ENCODE assay signal across 16 cellular contexts in the genomic region with DNA sequence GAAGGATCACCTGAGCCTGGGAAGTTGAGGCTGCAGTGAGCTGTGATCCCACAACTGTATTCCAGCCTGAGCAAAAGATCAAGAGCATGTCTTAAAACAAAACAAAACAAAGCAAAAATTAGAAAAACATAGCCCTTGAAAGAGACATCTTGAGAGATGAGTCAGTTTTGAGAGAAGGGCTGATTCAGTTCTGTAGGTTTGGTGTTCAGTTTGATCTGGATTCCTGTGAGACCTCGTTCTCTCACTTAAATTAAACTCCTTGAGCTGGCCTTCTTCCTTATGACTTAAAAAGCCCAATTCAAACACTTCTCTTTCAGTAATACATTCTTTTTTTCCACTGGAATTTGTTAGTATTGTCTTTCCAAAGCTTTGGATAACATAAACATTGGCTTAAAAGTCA.
A peak's percentile ranks its signal among the peaks of the same experiment; 100 is the strongest.
DNase-seq lines count a peak whose midpoint lies in the region; ATAC-seq, FAIRE-seq and TF ChIP-seq lines count a peak whose summit lies in the region.
"Had no signal": no experiment of that assay in that cellular context is flagged by ENCODE, and none has a peak within 500 bp of the region (broad histone marks: within the 10 kb centered on the region; RNA-seq: fewer than 3 reads in every experiment).

No MANE protein-coding gene starts in this region.

- H3K9me3 ChIP-seq in A549 (no peaks in the 10 kb centered on the region), tibial artery (no peaks in the 10 kb centered on the region), stomach (no peaks in the 10 kb centered on the region)
- H3K9me3 ChIP-seq: ascending aorta, left lung, psoas muscle had no signal

- in situ Hi-C loops in astrocyte of the spinal cord (cut with HindIII; ENCODE audit: low sequenced_read_pairs), result no loop called here

- H3K27ac Mint-ChIP-seq in GM23338, result no peak overlapping the region

- TF ChIP-seq EP300 in A549 (IDR thresholded peaks at IDR 0.05), result no peak
- no peak for TF ChIP-seq EP300 in stomach (IDR thresholded peaks at IDR 0.05)

- 82% methylated on average over 1 of the region's 1 CpG for WGBS in A549 (ENCODE audit: missing lambda C conversion rate)
- 68 to 91% (median 74%) methylated on average over 1 of the region's 1 CpG for WGBS in stomach, 5 donors

- TF ChIP-seq CTCF in A549 (IDR thresholded peaks at IDR 0.05) (no peak), GM23338 (conservative IDR thresholded peaks at IDR 0.05; ENCODE audit: low read depth in 2 of 2) (no peak), astrocyte of the spinal cord (IDR thresholded peaks at IDR 0.05; ENCODE audit: low read depth, low read length) (no peak), tibial artery (IDR thresholded peaks at IDR 0.05) (no peak), stomach (IDR thresholded peaks at IDR 0.05) (no peak)

- H3K9me2 ChIP-seq in GM23338 (ENCODE audit: insufficient read depth), result no peaks in the 10 kb centered on the region

- H3K27me3 ChIP-seq in GM23338 (ENCODE audit: insufficient read depth), result no peaks in the 10 kb centered on the region
- no peaks in the 10 kb centered on the region for H3K27me3 ChIP-seq in tibial artery
- no peaks in the 10 kb centered on the region for H3K27me3 ChIP-seq in stomach
- H3K27me3 ChIP-seq: ascending aorta, left lung had no signal

- H3K4me3 ChIP-seq in A549 (no peak overlapping the region), GM23338 (no peak overlapping the region), astrocyte of the spinal cord (ENCODE audit: low read depth, low read length) (no peak overlapping the region), tibial artery (no peak overlapping the region), stomach (no peak overlapping the region)
- H3K4me3 ChIP-seq: ascending aorta, left lung, psoas muscle had no signal

- peak overlapping the region; percentile 83; the same call in 1 of the 2 replicates for H2AFZ ChIP-seq in GM23338

- no peak for TF ChIP-seq RAD21 in A549 (conservative IDR thresholded peaks at IDR 0.05 in 1 of 2, IDR thresholded peaks at IDR 0.05 in 1 of 2)

- ATAC-seq in A549, result no peak
- no peak for ATAC-seq in GM23338
- no peak for ATAC-seq in GM18870 (IDR thresholded peaks at IDR 0.05; ENCODE audit: unreplicated experiment)
- ATAC-seq: left lung had no signal

- POLR2A ChIA-PET in A549 (lab: Yijun Ruan, JAX), result no interaction called here

- 0 out of 3 replicates have a peak, but pooled peaks cover 3% of the 10 kb centered on the region for H3K4me1 Mint-ChIP-seq in GM23338

- H3K27me3 Mint-ChIP-seq in GM23338 (ENCODE audit: insufficient read depth, low read depth, poor library complexity), result peaks cover 2% of the 10 kb centered on the region

- no peaks in the 10 kb centered on the region for H3K9me3 Mint-ChIP-seq in GM23338

- H3K4me2 ChIP-seq in A549 (peak overlapping the region; percentile 9; the same call in 1 of the 3 replicates), GM23338 (no peak overlapping the region)

- H3K36me3 Mint-ChIP-seq in GM23338 (ENCODE audit: low read depth), result no peaks in the 10 kb centered on the region

- DNase-seq in A549 (ENCODE audit: low read depth in 1 of 2, low spot score in 1 of 2) (no peak), GM23338 (ENCODE audit: low spot score) (no peak), astrocyte of the spinal cord (ENCODE audit: low read depth, low spot score) (peak; percentile 67), iris pigment epithelial cell (ENCODE audit: low read depth) (peak; percentile 70), tibial artery (no peak), retina (no peak), stomach (no peak)
- DNase-seq: activated gamma-delta T cell treated with Interleukin-2 at 50 U/mL for 16 hours, KG1, left lung, NCI-H1105, NCI-H82, psoas muscle had no signal

- H3K36me3 ChIP-seq in GM23338 (ENCODE audit: insufficient read depth) (no peaks in the 10 kb centered on the region), tibial artery (no peaks in the 10 kb centered on the region), stomach (no peaks in the 10 kb centered on the region)
- H3K36me3 ChIP-seq: ascending aorta, left lung had no signal

- CTCF ChIA-PET in A549 (lab: Yijun Ruan, JAX), result no interaction called here

- H3K4me1 ChIP-seq in A549, result peaks cover 22% of the 10 kb centered on the region; the same call in 2 of the 3 replicates
- H3K4me1 ChIP-seq in GM23338 (ENCODE audit: insufficient read depth), result no peaks in the 10 kb centered on the region; the same call in 1 of the 2 replicates
- no peaks in the 10 kb centered on the region for H3K4me1 ChIP-seq in tibial artery
- H3K4me1 ChIP-seq in stomach, result no peaks in the 10 kb centered on the region
- H3K4me1 ChIP-seq: ascending aorta, left lung had no signal

- H3F3A ChIP-seq in GM23338 (replicated peaks; ENCODE audit: low read depth), result no peaks in the 10 kb centered on the region

- H3K79me2 ChIP-seq in GM23338 (replicated peaks; ENCODE audit: insufficient read depth), result no peaks in the 10 kb centered on the region

- H4K20me1 ChIP-seq in GM23338 (replicated peaks; ENCODE audit: insufficient read depth), result no peaks in the 10 kb centered on the region

- intact Hi-C loops in tibial artery (cut with DNase I; ENCODE audit: low total_unique reads) (no loop called here), stomach (cut with DNase I; ENCODE audit: low total_unique reads) (no loop called here)

- H3K27ac ChIP-seq in A549 (peak overlapping the region in 1 of 2 experiments; percentile 76; a peak in 3 of 6 replicates), GM23338 (ENCODE audit: low read depth) (no peak overlapping the region), tibial artery (no peak overlapping the region), stomach (no peak overlapping the region)
- H3K27ac ChIP-seq: ascending aorta, left lung, psoas muscle, VCaP had no signal

- H3K4me3 Mint-ChIP-seq in GM23338, result no peak overlapping the region

- FAIRE-seq in A549 (lab: Jason Lieb, UNC), result no peak

- TF ChIP-seq POLR2A in A549 (IDR thresholded peaks at IDR 0.05; ENCODE audit: low read length) (no peak), stomach (IDR thresholded peaks at IDR 0.05) (no peak)

TF ChIP-seq in A549, 52 proteins besides CTCF, POLR2A, EP300 and RAD21 (continues in another document):
- TF ChIP-seq CBX2 (IDR thresholded peaks at IDR 0.05; ENCODE audit: borderline replicate concordance, low read depth) (no peak), BHLHE40 (IDR thresholded peaks at IDR 0.05; ENCODE audit: low read depth, low read length) (no peak), PHF8 (IDR thresholded peaks at IDR 0.05; ENCODE audit: borderline replicate concordance, low read depth) (no peak), FOSB (CRISPR knock-in tag; IDR thresholded peaks at IDR 0.05) (no peak), REST (IDR thresholded peaks at IDR 0.05) (no peak)

TF ChIP-seq in GM23338, 12 proteins besides CTCF, POLR2A, EP300 and RAD21 (continues in another document):
- TF ChIP-seq, protein P1, sequence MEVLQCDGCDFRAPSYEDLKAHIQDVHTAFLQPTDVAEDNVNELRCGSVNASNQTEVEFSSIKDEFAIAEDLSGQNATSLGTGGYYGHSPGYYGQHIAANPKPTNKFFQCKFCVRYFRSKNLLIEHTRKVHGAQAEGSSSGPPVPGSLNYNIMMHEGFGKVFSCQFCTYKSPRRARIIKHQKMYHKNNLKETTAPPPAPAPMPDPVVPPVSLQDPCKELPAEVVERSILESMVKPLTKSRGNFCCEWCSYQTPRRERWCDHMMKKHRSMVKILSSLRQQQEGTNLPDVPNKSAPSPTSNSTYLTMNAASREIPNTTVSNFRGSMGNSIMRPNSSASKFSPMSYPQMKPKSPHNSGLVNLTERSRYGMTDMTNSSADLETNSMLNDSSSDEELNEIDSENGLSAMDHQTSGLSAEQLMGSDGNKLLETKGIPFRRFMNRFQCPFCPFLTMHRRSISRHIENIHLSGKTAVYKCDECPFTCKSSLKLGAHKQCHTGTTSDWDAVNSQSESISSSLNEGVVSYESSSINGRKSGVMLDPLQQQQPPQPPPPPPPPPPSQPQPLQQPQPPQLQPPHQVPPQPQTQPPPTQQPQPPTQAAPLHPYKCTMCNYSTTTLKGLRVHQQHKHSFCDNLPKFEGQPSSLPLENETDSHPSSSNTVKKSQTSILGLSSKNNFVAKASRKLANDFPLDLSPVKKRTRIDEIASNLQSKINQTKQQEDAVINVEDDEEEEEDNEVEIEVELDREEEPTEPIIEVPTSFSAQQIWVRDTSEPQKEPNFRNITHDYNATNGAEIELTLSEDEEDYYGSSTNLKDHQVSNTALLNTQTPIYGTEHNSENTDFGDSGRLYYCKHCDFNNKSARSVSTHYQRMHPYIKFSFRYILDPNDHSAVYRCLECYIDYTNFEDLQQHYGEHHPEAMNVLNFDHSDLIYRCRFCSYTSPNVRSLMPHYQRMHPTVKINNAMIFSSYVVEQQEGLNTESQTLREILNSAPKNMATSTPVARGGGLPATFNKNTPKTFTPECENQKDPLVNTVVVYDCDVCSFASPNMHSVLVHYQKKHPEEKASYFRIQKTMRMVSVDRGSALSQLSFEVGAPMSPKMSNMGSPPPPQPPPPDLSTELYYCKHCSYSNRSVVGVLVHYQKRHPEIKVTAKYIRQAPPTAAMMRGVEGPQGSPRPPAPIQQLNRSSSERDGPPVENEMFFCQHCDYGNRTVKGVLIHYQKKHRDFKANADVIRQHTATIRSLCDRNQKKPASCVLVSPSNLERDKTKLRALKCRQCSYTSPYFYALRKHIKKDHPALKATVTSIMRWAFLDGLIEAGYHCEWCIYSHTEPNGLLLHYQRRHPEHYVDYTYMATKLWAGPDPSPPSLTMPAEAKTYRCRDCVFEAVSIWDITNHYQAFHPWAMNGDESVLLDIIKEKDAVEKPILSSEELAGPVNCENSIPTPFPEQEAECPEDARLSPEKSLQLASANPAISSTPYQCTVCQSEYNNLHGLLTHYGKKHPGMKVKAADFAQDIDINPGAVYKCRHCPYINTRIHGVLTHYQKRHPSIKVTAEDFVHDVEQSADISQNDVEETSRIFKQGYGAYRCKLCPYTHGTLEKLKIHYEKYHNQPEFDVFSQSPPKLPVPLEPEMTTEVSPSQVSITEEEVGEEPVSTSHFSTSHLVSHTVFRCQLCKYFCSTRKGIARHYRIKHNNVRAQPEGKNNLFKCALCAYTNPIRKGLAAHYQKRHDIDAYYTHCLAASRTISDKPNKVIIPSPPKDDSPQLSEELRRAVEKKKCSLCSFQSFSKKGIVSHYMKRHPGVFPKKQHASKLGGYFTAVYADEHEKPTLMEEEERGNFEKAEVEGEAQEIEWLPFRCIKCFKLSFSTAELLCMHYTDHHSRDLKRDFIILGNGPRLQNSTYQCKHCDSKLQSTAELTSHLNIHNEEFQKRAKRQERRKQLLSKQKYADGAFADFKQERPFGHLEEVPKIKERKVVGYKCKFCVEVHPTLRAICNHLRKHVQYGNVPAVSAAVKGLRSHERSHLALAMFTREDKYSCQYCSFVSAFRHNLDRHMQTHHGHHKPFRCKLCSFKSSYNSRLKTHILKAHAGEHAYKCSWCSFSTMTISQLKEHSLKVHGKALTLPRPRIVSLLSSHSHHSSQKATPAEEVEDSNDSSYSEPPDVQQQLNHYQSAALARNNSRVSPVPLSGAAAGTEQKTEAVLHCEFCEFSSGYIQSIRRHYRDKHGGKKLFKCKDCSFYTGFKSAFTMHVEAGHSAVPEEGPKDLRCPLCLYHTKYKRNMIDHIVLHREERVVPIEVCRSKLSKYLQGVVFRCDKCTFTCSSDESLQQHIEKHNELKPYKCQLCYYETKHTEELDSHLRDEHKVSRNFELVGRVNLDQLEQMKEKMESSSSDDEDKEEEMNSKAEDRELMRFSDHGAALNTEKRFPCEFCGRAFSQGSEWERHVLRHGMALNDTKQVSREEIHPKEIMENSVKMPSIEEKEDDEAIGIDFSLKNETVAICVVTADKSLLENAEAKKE (CRISPR knock-in tag; IDR thresholded peaks at IDR 0.05), result no peak
- TF ChIP-seq JUNB (IDR thresholded peaks at IDR 0.05; ENCODE audit: unreplicated experiment), result no peak

Comparison
In these comparisons a context has a peak if more than half of its experiments do, and no peak if none do; other contexts are left out.
1. DNase-seq: peak in astrocyte of the spinal cord (single experiment) and iris pigment epithelial cell (single experiment); none in A549 (0 of 2), GM23338 (single experiment), tibial artery (0 of 2), retina (single experiment) and stomach (single experiment).